ENCODE assay signal across 11 cellular contexts in genomic region chr7:101555269-101555920, GRCh38.
"Had no signal": no experiment of that assay in that cellular context is flagged by ENCODE, and none has a peak within 500 bp of the region (broad histone marks: within the 10 kb centered on the region; RNA-seq: fewer than 3 reads in every experiment).

No MANE protein-coding gene starts in this region.

- ATAC-seq: activated CD4-positive, CD25-positive, alpha-beta regulatory T cell treated with anti-CD3 and anti-CD28 coated beads, Interleukin-2, amount 50 U/mL, for 24 hours; activated naive CD8-positive, alpha-beta T cell treated with anti-CD3 and anti-CD28 coated beads, Interleukin-2, amount 50 U/mL, for 24 hours; gastroesophageal sphincter; left ventricle myocardium superior; pancreas had no signal

- H3K4me3 ChIP-seq: coronary artery, gastroesophageal sphincter, pancreas, tibial artery had no signal

- H3K4me1 ChIP-seq: gastroesophageal sphincter, pancreas, tibial artery had no signal

- H3K36me3 ChIP-seq: gastroesophageal sphincter, pancreas, tibial artery had no signal

- H3K27ac ChIP-seq: coronary artery, epithelial cell of prostate, gastroesophageal sphincter, pancreas, tibial artery had no signal

- H3K27me3 ChIP-seq: pancreas had no signal

- DNase-seq: activated CD4-positive, alpha-beta T cell treated with anti-CD3 and anti-CD28 coated beads, Interleukin-2, amount 50 U/mL, for 4 hours; activated naive CD8-positive, alpha-beta T cell treated with anti-CD3 and anti-CD28 coated beads, Interleukin-2, amount 50 U/mL, for 24 hours; effector CD8-positive, alpha-beta T cell; left ventricle myocardium superior; pancreas; SW 1271 had no signal

- H3K9me3 ChIP-seq: gastroesophageal sphincter, pancreas, tibial artery had no signal
